21 cellular contexts compared by ENCODE assay signal in the genomic region with DNA sequence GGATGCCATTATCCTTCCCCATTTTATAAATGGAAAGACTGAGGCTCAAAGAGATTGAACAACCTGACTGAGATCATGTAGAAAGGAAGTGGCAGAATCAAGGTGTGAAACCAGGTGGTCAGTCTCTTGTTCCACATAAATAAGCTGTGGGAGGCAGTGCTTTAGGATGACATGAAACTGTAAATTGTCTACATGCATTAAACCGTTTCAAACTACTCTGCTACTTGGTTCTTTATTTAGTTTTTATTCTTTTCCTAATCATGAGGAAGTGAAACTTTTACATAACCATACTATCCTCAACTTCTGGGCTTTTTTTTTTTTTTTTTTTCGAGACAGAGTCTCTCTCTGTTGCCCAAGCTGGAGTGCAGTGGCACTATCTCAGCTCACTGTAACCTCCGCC. TPM values are rescaled to one million over a fixed set of nuclear protein-coding genes. Genes with fewer than 3 reads are reported as not detected.
DNase-seq lines count a peak whose midpoint lies in the region; ATAC-seq and TF ChIP-seq lines count a peak whose summit lies in the region.
"Had no signal": no experiment of that assay in that cellular context is flagged by ENCODE, and none has a peak within 500 bp of the region (broad histone marks: within the 10 kb centered on the region; RNA-seq: fewer than 3 reads in every experiment).

No MANE protein-coding gene starts in this region.

- no peaks in the 10 kb centered on the region for H3K9me2 ChIP-seq in OCI-LY7 (ENCODE audit: insufficient read depth, low read length)

- peak overlapping the region; percentile 48 for H3K4me2 ChIP-seq in OCI-LY7 (ENCODE audit: low read length)
- H3K4me2 ChIP-seq: PC-9 had no signal

- H3K9me3 ChIP-seq in OCI-LY7 (ENCODE audit: low read length) (peaks cover 12% of the 10 kb centered on the region; the same call in 1 of the 2 replicates), esophagus muscularis mucosa (no peaks in the 10 kb centered on the region)
- H3K9me3 ChIP-seq: lower lobe of right lung, MG63, sigmoid colon, SJSA1 had no signal

- H3K4me1 ChIP-seq in OCI-LY7 (ENCODE audit: insufficient read depth, low read length, poor library complexity, severe bottlenecking) (peaks cover 94% of the 10 kb centered on the region), esophagus muscularis mucosa (peaks cover 0 to 11% (median 3%) of the 10 kb centered on the region in 4 donors)
- H3K4me1 ChIP-seq: lower lobe of right lung, SJSA1 had no signal

- DNase-seq in GM12864 (ENCODE audit: low read depth) = peak; percentile 82
- peak; percentile 94 for DNase-seq in OCI-LY7 (ENCODE audit: low spot score)
- no peak for DNase-seq in COLO829 (ENCODE audit: low spot score)
- DNase-seq in GF-D8 (lab: John Stamatoyannopoulos, UW) = no peak
- no peak for DNase-seq in MCF 10A (ENCODE audit: unreplicated experiment)
- no peak for DNase-seq in esophagus muscularis mucosa (ENCODE audit: extremely low spot score)
- DNase-seq: activated gamma-delta T cell; CD4-positive, alpha-beta memory T cell; glutamatergic neuron; immature natural killer cell; lower lobe of right lung; MG63; NCI-H524 treated with DMSO at 0.1 percent for 48 hours; PC-9; sigmoid colon; T-helper 9 cell had no signal

- H3K27ac Mint-ChIP-seq in MCF 10A (ENCODE audit: low read depth, unreplicated experiment) = no peak overlapping the region
- H3K27ac Mint-ChIP-seq: CD4-positive, alpha-beta memory T cell; immature natural killer cell had no signal

- no peaks in the 10 kb centered on the region for H3K36me3 Mint-ChIP-seq in MCF 10A (ENCODE audit: insufficient read depth, unreplicated experiment)
- H3K36me3 Mint-ChIP-seq: CD4-positive, alpha-beta memory T cell; immature natural killer cell had no signal

- CTCF ChIA-PET in OCI-LY7 (lab: Charles Lee; ENCODE audit: unreplicated experiment) (no interaction called here), MCF 10A (lab: Yijun Ruan, JAX) (no interaction called here)

- H3K27ac ChIP-seq in OCI-LY7 (ENCODE audit: low read depth, low read length, poor library complexity, severe bottlenecking) = peak overlapping the region; percentile 87
- H3K27ac ChIP-seq in esophagus muscularis mucosa (replicated peaks in 1 of 4) = no peak overlapping the region
- H3K27ac ChIP-seq: cardiac muscle cell, lower lobe of right lung, PC-9, sigmoid colon, SJSA1 had no signal

- H3K4me1 Mint-ChIP-seq in MCF 10A (ENCODE audit: insufficient read depth, unreplicated experiment) = no peaks in the 10 kb centered on the region
- H3K4me1 Mint-ChIP-seq: CD4-positive, alpha-beta memory T cell; immature natural killer cell had no signal

- H3K36me3 ChIP-seq in OCI-LY7 (ENCODE audit: insufficient read depth, low read length) = peaks cover 5% of the 10 kb centered on the region; the same call in 1 of the 2 replicates
- no peaks in the 10 kb centered on the region for H3K36me3 ChIP-seq in esophagus muscularis mucosa
- H3K36me3 ChIP-seq: cardiac muscle cell, lower lobe of right lung, MG63, sigmoid colon, SJSA1 had no signal

- peaks cover 9% of the 10 kb centered on the region for H3K9me3 Mint-ChIP-seq in MCF 10A (ENCODE audit: unreplicated experiment)

- ATAC-seq in GM19455 (IDR thresholded peaks at IDR 0.05; ENCODE audit: unreplicated experiment) (peak; percentile 61), HG03432 (IDR thresholded peaks at IDR 0.05; ENCODE audit: unreplicated experiment) (peak; percentile 54)
- ATAC-seq: esophagus mucosa, lower lobe of right lung had no signal

- H2AFZ ChIP-seq in OCI-LY7 (ENCODE audit: low read length) = no peak overlapping the region
- H2AFZ ChIP-seq: PC-9 had no signal

- H3K27me3 ChIP-seq in esophagus muscularis mucosa = no peaks in the 10 kb centered on the region
- H3K27me3 ChIP-seq: cardiac muscle cell, MG63, SJSA1 had no signal

- POLR2A ChIA-PET in OCI-LY7 (lab: Charles Lee) = interaction anchor here (0.6 to 4.5 kb wide), 14 partner anchors 11 to 1036 kb away, joined by 3 to 23 read pairs (median 4); partner anchors contain the start of gene CADM1
- POLR2A ChIA-PET in MCF 10A (lab: Yijun Ruan, JAX) = interaction anchor here (0.6 kb wide), 1 partner anchor 15 kb away, joined by 6 read pairs; no protein-coding TSS in a partner anchor

- peaks cover 30% of the 10 kb centered on the region for H3K27me3 Mint-ChIP-seq in MCF 10A (ENCODE audit: insufficient read depth, unreplicated experiment)

- H3K4me3 Mint-ChIP-seq in MCF 10A (ENCODE audit: unreplicated experiment) = no peak overlapping the region
- H3K4me3 Mint-ChIP-seq: CD4-positive, alpha-beta memory T cell; immature natural killer cell had no signal

- no peak for TF ChIP-seq EP300 in esophagus muscularis mucosa (IDR thresholded peaks at IDR 0.05)

- TF ChIP-seq POLR2A in esophagus muscularis mucosa (IDR thresholded peaks at IDR 0.05; ENCODE audit: low read depth) = no peak

- H3K79me2 ChIP-seq in OCI-LY7 (ENCODE audit: insufficient read depth, low read depth, low read length) = peaks cover 54% of the 10 kb centered on the region

- intact Hi-C loops in OCI-LY7 (cut with micrococcal nuclease; ENCODE audit: unreplicated experiment) = loop anchor here (1.0 to 2.0 kb wide), 2 partner anchors 34 to 79 kb away; no protein-coding TSS in a partner anchor
- intact Hi-C loops in MCF 10A (cut with micrococcal nuclease) = no loop called here
- intact Hi-C loops in esophagus muscularis mucosa (cut with DNase I) = no loop called here

- no peaks in the 10 kb centered on the region; the same call in 1 of the 2 replicates for H4K20me1 ChIP-seq in OCI-LY7 (ENCODE audit: insufficient read depth, low read length)

- WGBS in esophagus muscularis mucosa = 84% methylated on average over 3 of the region's 3 CpGs

- BruUV-seq in OCI-LY7 (replicated peaks; lab: Mats Ljungman, UMichigan) (no TSS peak), MCF 10A (replicated peaks; lab: Mats Ljungman, UMichigan) (no TSS peak)

- no peak for TF ChIP-seq CTCF in GM12864 (IDR thresholded peaks at IDR 0.05; ENCODE audit: low read depth, low read length, missing control alignments)
- no peak for TF ChIP-seq CTCF in OCI-LY7 (conservative IDR thresholded peaks at IDR 0.05; ENCODE audit: low read length)
- TF ChIP-seq CTCF in MCF 10A (IDR thresholded peaks at IDR 0.05; ENCODE audit: unreplicated experiment) = no peak
- TF ChIP-seq CTCF in esophagus muscularis mucosa (IDR thresholded peaks at IDR 0.05) = no peak

- H3K4me3 ChIP-seq in GM12864 (ENCODE audit: low read depth, low read length) (no peak overlapping the region), OCI-LY7 (ENCODE audit: low read depth, low read length, poor library complexity, severe bottlenecking) (peak overlapping the region; percentile 38), esophagus muscularis mucosa (no peak overlapping the region)
- H3K4me3 ChIP-seq: cardiac muscle cell, lower lobe of right lung, MG63, PC-9, sigmoid colon, SJSA1 had no signal

RNA-seq across cellular contexts. Expression of gene CADM1, which starts 34.9 kb away (rescaled TPM):
- 49.0 and 59.7 TPM in 2 replicates for total RNA-seq in OCI-LY7 (2014; rRNA removed; shearing (Covaris generic))
- total RNA-seq in OCI-LY7 (2022) (78.3 and 89.7 TPM in 2 replicates), MCF 10A (2022) (not detected in 2 replicates), esophagus muscularis mucosa (10 to 100 TPM; 10.6 to 15.7 (median 13.8) TPM)
- total RNA-seq: PC-9 had no signal

Comparison
In these comparisons a context has a peak if more than half of its experiments do, and no peak if none do; other contexts are left out.
1. DNase-seq: peak in GM12864 (single experiment) and OCI-LY7 (single experiment); none in COLO829 (single experiment), GF-D8 (single experiment), MCF 10A (single experiment) and esophagus muscularis mucosa (single experiment).